ENCODE assay signal across 9 cellular contexts in genomic region chr13:40981361-40981760, GRCh38. TPM values are rescaled to one million over a fixed set of nuclear protein-coding genes. Genes with fewer than 3 reads are reported as not detected.
DNase-seq lines count a peak whose midpoint lies in the region; ATAC-seq and TF ChIP-seq lines count a peak whose summit lies in the region.
"Had no signal": no experiment of that assay in that cellular context is flagged by ENCODE, and none has a peak within 500 bp of the region (broad histone marks: within the 10 kb centered on the region; RNA-seq: fewer than 3 reads in every experiment).

No MANE protein-coding gene starts in this region.

- H3K4me3 ChIP-seq in GM06990 (replicated peaks; ENCODE audit: low read depth, low read length), result peak overlapping the region; percentile 73
- peak overlapping the region in 1 of 2 experiments; percentile 42; a peak in 2 of 4 replicates for H3K4me3 ChIP-seq in Panc1 (ENCODE audit: low read depth in 2 of 2, low read length in 2 of 2)
- peak overlapping the region in 52 of 59 donors; percentile 2 to 55 (median 26) for H3K4me3 ChIP-seq in dorsolateral prefrontal cortex
- no peak overlapping the region for H3K4me3 ChIP-seq in prostate gland

- 77% methylated on average over 3 of the region's 3 CpGs for WGBS in prostate gland

- H3K27me3 ChIP-seq in GM06990 (replicated peaks; ENCODE audit: control insufficient read depth, insufficient read depth, low read length), result no peaks in the 10 kb centered on the region
- no peaks in the 10 kb centered on the region for H3K27me3 ChIP-seq in Panc1 (ENCODE audit: control insufficient read depth, insufficient read depth, low read length)
- no peaks in the 10 kb centered on the region for H3K27me3 ChIP-seq in dorsolateral prefrontal cortex
- no peaks in the 10 kb centered on the region for H3K27me3 ChIP-seq in prostate gland (replicated peaks; ENCODE audit: insufficient read depth)

- H3K27ac ChIP-seq in Panc1 (ENCODE audit: low read length) (peak overlapping the region; percentile 81; the same call in 1 of the 2 replicates), dorsolateral prefrontal cortex (peak overlapping the region in 53 of 59 donors; percentile 6 to 92 (median 81)), prostate gland (peak overlapping the region; percentile 63 to 78)

- H3K9me3 ChIP-seq in Panc1 (ENCODE audit: control insufficient read depth, insufficient read depth, low read depth, low read length), result no peaks in the 10 kb centered on the region
- no peaks in the 10 kb centered on the region for H3K9me3 ChIP-seq in prostate gland

- H3K4me1 ChIP-seq in Panc1 (ENCODE audit: control insufficient read depth, insufficient read depth, low read length) (peaks cover 38% of the 10 kb centered on the region), prostate gland (replicated peaks) (peaks cover 15% of the 10 kb centered on the region)

- H3K36me3 ChIP-seq in GM06990 (ENCODE audit: control insufficient read depth, insufficient read depth, low read length) (no peaks in the 10 kb centered on the region), Panc1 (ENCODE audit: control insufficient read depth, insufficient read depth, low read length) (no peaks in the 10 kb centered on the region), prostate gland (no peaks in the 10 kb centered on the region)

- BruUV-seq in Panc1 (replicated peaks; lab: Mats Ljungman, UMichigan), result TSS peak; percentile 24

- no peak for TF ChIP-seq CTCF in GM06990 (IDR thresholded peaks at IDR 0.05; ENCODE audit: insufficient read depth, low read length, poor library complexity, severe bottlenecking)
- TF ChIP-seq CTCF in Panc1 (IDR thresholded peaks at IDR 0.05), result no peak
- no peak for TF ChIP-seq CTCF in dorsolateral prefrontal cortex (IDR thresholded peaks at IDR 0.05 in 54 of 56, conservative IDR thresholded peaks at IDR 0.05 in 2 of 56; ENCODE audit: low read depth in 1 of 56, partially characterized antibody in 56 of 56)
- no peak for TF ChIP-seq CTCF in prostate gland (IDR thresholded peaks at IDR 0.05)

- DNase-seq in GM06990 (ENCODE audit: extremely low read depth, insufficient read length) (no peak), Panc1 (ENCODE audit: low read depth, low spot score) (no peak), dorsolateral prefrontal cortex (no peak), prostate gland (ENCODE audit: low spot score) (no peak), NCI-H1092 treated with DMSO at 0.1 percent for 48 hours (lab: John Stamatoyannopoulos, UW) (no peak), T-helper 9 cell (no peak), EL (no peak)
- DNase-seq: occipital lobe had no signal

- CTCF ChIA-PET in Panc1 (lab: Charles Lee), result no interaction called here

- ATAC-seq in Panc1 (no peak), GM19328 (IDR thresholded peaks at IDR 0.05; ENCODE audit: unreplicated experiment) (no peak)

- POLR2A ChIA-PET in Panc1 (lab: Charles Lee), result no interaction called here

- intact Hi-C loops in Panc1 (cut with micrococcal nuclease; ENCODE audit: unreplicated experiment), result no loop called here
- intact Hi-C loops in dorsolateral prefrontal cortex (cut with DNase I), result loop anchor here (5.0 to 10.0 kb wide), 2 partner anchors 81 to 207 kb away; partner anchors contain the start of genes MRPS31 (in 1 of the 2) and WBP4 (in 1 of the 2)
- intact Hi-C loops in prostate gland (cut with DNase I), result no loop called here

- in situ Hi-C loops in Panc1 (cut with HindIII; ENCODE audit: low pct_unique_long_range_greater_than_20kb, low sequenced_read_pairs), result no loop called here

- no peak for TF ChIP-seq POLR2A in prostate gland (IDR thresholded peaks at IDR 0.05)

RNA-seq across cellular contexts. Expression of gene ELF1, which starts 37.8 kb away (rescaled TPM):
- 28.5 TPM for total RNA-seq in Panc1 (2021; ENCODE audit: unreplicated experiment)
- polyA plus RNA-seq in Panc1 (2012; ENCODE audit: insufficient read length), result 19.9 TPM
- 10 to 100 TPM in 119 of 120 experiments, 1 to 10 TPM in 1; 9.7 to 41.8 (median 20.2) TPM for total RNA-seq in dorsolateral prefrontal cortex
- total RNA-seq in prostate gland, result 100 to 1,000 TPM; 108 to 123 TPM

Comparison
In these comparisons a context has a peak if more than half of its experiments do, and no peak if none do; other contexts are left out.
1. H3K4me3 ChIP-seq: peak in GM06990 (single experiment) and dorsolateral prefrontal cortex (52 of 59); none in prostate gland (0 of 2).
2. intact Hi-C loops: an anchor here in dorsolateral prefrontal cortex (5.0 to 10.0 kb wide); none called in Panc1 and prostate gland.
3. Peak in every context shown above with its lines, with median percentiles within 50 percentile points of each other: H3K27ac ChIP-seq.